1 cellular context compared by ENCODE assay signal in genomic region chr1:35885961-35886558, GRCh38.
TF ChIP-seq lines count a peak whose summit lies in the region.

No MANE protein-coding gene starts in this region.

TF ChIP-seq in GM12878, 131 proteins besides CTCF, POLR2A, EP300 and RAD21 (continued from another document):
- TF ChIP-seq USF2 (IDR thresholded peaks at IDR 0.05; ENCODE audit: borderline replicate concordance, low read depth, low read length) (no peak), RAD51 (IDR thresholded peaks at IDR 0.05) (no peak), NFYA (IDR thresholded peaks at IDR 0.05; ENCODE audit: borderline replicate concordance, low read depth, low read length) (no peak)
